In the genomic region with DNA sequence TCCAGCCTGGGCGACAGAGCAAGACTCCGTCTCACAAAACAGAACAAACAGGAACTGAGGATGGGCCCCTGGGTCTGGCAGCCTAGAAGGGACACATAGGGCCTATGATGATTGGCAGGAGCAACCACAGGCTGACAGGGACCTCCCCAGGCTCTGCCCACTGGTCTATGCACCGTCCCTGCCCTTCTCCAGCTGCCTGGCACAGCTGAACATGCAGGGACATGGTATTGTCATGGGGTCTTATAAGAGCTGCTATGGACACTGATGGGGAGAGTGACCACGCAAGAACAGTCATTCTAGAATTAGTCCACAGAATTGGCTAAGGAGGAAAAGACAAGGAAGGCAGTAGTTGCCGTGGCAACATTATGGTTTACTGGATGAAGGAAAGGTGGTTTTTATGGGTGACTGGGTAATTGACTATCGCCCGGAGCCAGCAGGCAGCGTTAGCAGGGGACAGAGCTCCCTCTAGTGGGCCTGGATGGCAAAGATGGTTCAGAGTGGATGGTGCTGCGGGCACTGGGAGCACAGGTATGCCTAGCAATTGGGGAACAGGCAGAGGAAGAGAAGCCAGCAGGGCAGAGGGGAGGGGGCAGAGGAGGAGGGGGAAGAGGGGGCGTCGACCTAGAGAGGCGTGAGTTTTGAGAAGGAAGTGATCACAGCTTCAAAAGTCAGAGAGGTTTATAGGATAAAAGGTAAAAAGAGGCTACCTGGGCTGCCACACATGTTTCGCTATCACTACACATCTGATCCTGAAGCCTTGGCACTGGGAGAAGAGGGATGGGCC, we compare ENCODE assay signal across 8 cellular contexts. TPM values are rescaled to one million over a fixed set of nuclear protein-coding genes. Genes with fewer than 3 reads are reported as not detected.
DNase-seq lines count a peak whose midpoint lies in the region; ATAC-seq and TF ChIP-seq lines count a peak whose summit lies in the region.

No MANE protein-coding gene starts in this region.

- peak overlapping the region; percentile 42 for H3K4me2 ChIP-seq in HCT116 (ENCODE audit: low read length)

- no peak overlapping the region for H3K4me3 Mint-ChIP-seq in activated naive CD4-positive, alpha-beta T cell treated with anti-CD3 and anti-CD28 coated beads, Interleukin-2, amount 10 ng/mL, durations not matched to agents 7 days and 5 days

- POLR2A ChIA-PET in HCT116 (lab: Charles Lee), result interaction anchor here (0.8 to 1.5 kb wide), 5 partner anchors 18 to 372 kb away, joined by 3 to 5 read pairs (median 3); partner anchors contain the start of genes EPHB4, POP7, SERPINE1 and UFSP1

- WGBS in heart right ventricle, 2 donors, result 20 to 21% methylated on average over 13 of the region's 13 CpGs

- no peaks in the 10 kb centered on the region for H3K9me3 ChIP-seq in HCT116 (ENCODE audit: control insufficient read depth in 1 of 2, insufficient read depth in 1 of 2, low read depth in 1 of 2, low read length in 2 of 2)
- no peaks in the 10 kb centered on the region for H3K9me3 ChIP-seq in heart right ventricle

- H3K9ac ChIP-seq in HCT116 (ENCODE audit: low read length), result no peak overlapping the region

- CTCF ChIA-PET in HCT116 (lab: Charles Lee), result interaction anchor here (0.7 to 1.7 kb wide), 25 partner anchors 8 to 493 kb away, joined by 3 to 12 read pairs (median 4); partner anchors contain the start of genes FBXO24, LRCH4, POP7 and SERPINE1
- CTCF ChIA-PET in activated naive CD4-positive, alpha-beta T cell treated with anti-CD3 and anti-CD28 coated beads, Interleukin-2, amount 10 ng/mL, durations not matched to agents 7 days and 5 days (lab: Charles Lee), result interaction anchor here (0.5 to 1.9 kb wide), 16 partner anchors 8 to 296 kb away, joined by 3 to 7 read pairs (median 4); partner anchors contain the start of gene TRIM56

- no peak overlapping the region for H3K27ac ChIP-seq in HCT116 (ENCODE audit: low read depth, low read length)
- H3K27ac ChIP-seq in heart right ventricle, result no peak overlapping the region

- TF ChIP-seq CTCF in HCT116 (IDR thresholded peaks at IDR 0.05 in 2 of 3, conservative IDR thresholded peaks at IDR 0.05 in 1 of 3; ENCODE audit: borderline replicate concordance in 1 of 3, insufficient read depth in 1 of 3, low read depth in 2 of 3, low read length in 2 of 3) (peak; percentile 88 to 96 (median 95)), heart right ventricle (IDR thresholded peaks at IDR 0.05) (peak; percentile 73 to 86 (median 83))

- H3K36me3 Mint-ChIP-seq in activated naive CD4-positive, alpha-beta T cell treated with anti-CD3 and anti-CD28 coated beads, Interleukin-2, amount 10 ng/mL, durations not matched to agents 7 days and 5 days, result no peaks in the 10 kb centered on the region

- peak; percentile 94 for TF ChIP-seq RAD21 in HCT116 (IDR thresholded peaks at IDR 0.05; ENCODE audit: low read depth)

- RAD21 ChIA-PET in HCT116 (lab: Charles Lee; ENCODE audit: low non-redundant PET in 1 of 2, low total read pairs in 2 of 2, uncharacterized antibody in 2 of 2, unreplicated experiment in 2 of 2), result interaction anchor here in 1 of 2 experiments (0.7 kb wide), 1 partner anchor 115 kb away, joined by 7 read pairs; no protein-coding TSS in a partner anchor

- no peak for TF ChIP-seq POLR2A in HCT116 (IDR thresholded peaks at IDR 0.05; ENCODE audit: borderline replicate concordance, extremely low read depth, insufficient read depth, insufficient read length)

- peaks cover 30% of the 10 kb centered on the region for H3K27me3 Mint-ChIP-seq in activated naive CD4-positive, alpha-beta T cell treated with anti-CD3 and anti-CD28 coated beads, Interleukin-2, amount 10 ng/mL, durations not matched to agents 7 days and 5 days

- no peaks in the 10 kb centered on the region for H3K79me2 ChIP-seq in HCT116 (ENCODE audit: insufficient read depth, low read length)

- H3K9me2 ChIP-seq in HCT116 (ENCODE audit: insufficient read depth), result no peaks in the 10 kb centered on the region

- no peaks in the 10 kb centered on the region for H3K9me3 Mint-ChIP-seq in activated naive CD4-positive, alpha-beta T cell treated with anti-CD3 and anti-CD28 coated beads, Interleukin-2, amount 10 ng/mL, durations not matched to agents 7 days and 5 days

- H3K27ac Mint-ChIP-seq in activated naive CD4-positive, alpha-beta T cell treated with anti-CD3 and anti-CD28 coated beads, Interleukin-2, amount 10 ng/mL, durations not matched to agents 7 days and 5 days, result no peak overlapping the region

- H3K4me3 ChIP-seq in HCT116 (replicated peaks in 1 of 2; ENCODE audit: low read depth in 1 of 2, low read length in 2 of 2) (no peak overlapping the region), heart right ventricle (no peak overlapping the region)

- peak overlapping the region; percentile 81 for H2AFZ ChIP-seq in HCT116 (ENCODE audit: low read depth, low read length, poor library complexity, severe bottlenecking)

- intact Hi-C loops in HCT116 (cut with micrococcal nuclease) (loop anchor here (1.0 to 5.0 kb wide), 5 partner anchors 110 to 370 kb away; partner anchors contain the start of genes MUC12 and POP7), heart right ventricle (cut with DNase I) (loop anchor here in 6 of 10 donors (5.0 kb wide), 3 partner anchors 60 to 185 kb away; partner anchors contain the start of gene ACHE (in 4 of the 6))

- BruUV-seq in HCT116 (replicated peaks; lab: Mats Ljungman, UMichigan), result no TSS peak

- DNase-seq in Daoy (ENCODE audit: low read depth) (peak; percentile 92), HCT116 (ENCODE audit: low read depth, low spot score) (peak; percentile 68), NCI-H1417 treated with DMSO at 0.1 percent for 48 hours (lab: John Stamatoyannopoulos, UW) (peak; percentile 52), heart right ventricle (peak; percentile 66 to 70), renal cortical epithelial cell (ENCODE audit: low read depth) (peak; percentile 92)
- DNase-seq in activated naive CD4-positive, alpha-beta T cell treated with anti-CD3 and anti-CD28 coated beads, Interleukin-2, amount 10 ng/mL, durations not matched to agents 7 days and 5 days, result peak; percentile 90

- H4K20me1 ChIP-seq in HCT116 (ENCODE audit: insufficient read depth), result no peaks in the 10 kb centered on the region

- no peaks in the 10 kb centered on the region for H3K36me3 ChIP-seq in HCT116 (ENCODE audit: control insufficient read depth in 1 of 2, insufficient read depth in 2 of 2, low read length in 2 of 2)
- no peaks in the 10 kb centered on the region for H3K36me3 ChIP-seq in heart right ventricle

- no peaks in the 10 kb centered on the region for H3K27me3 ChIP-seq in HCT116 (ENCODE audit: insufficient read depth, low read length)
- H3K27me3 ChIP-seq in heart right ventricle, result peaks cover 0 to 2% (median 0%) of the 10 kb centered on the region in 7 donors

- H3K4me1 ChIP-seq in HCT116 (ENCODE audit: control insufficient read depth in 1 of 2, insufficient read depth in 2 of 2, low read length in 2 of 2) (peaks cover 0 to 10% of the 10 kb centered on the region in 2 experiments; a peak in 2 of 4 replicates), heart right ventricle (peaks cover 0 to 5% (median 0%) of the 10 kb centered on the region in 9 donors)

- ATAC-seq in HCT116 (peak; percentile 98), SK-N-SH treated with all-trans-retinoic acid at 6 μM for 48 hours (peak; percentile 99), heart right ventricle (peak; percentile 75 to 90 (median 86)), HG03025 (IDR thresholded peaks at IDR 0.05; ENCODE audit: low FRiP score, unreplicated experiment) (no peak)

- H3K4me1 Mint-ChIP-seq in activated naive CD4-positive, alpha-beta T cell treated with anti-CD3 and anti-CD28 coated beads, Interleukin-2, amount 10 ng/mL, durations not matched to agents 7 days and 5 days, result peaks cover 5% of the 10 kb centered on the region

TF ChIP-seq in HCT116, 20 proteins besides CTCF, POLR2A, EP300 and RAD21:
- TF ChIP-seq CBX3 (IDR thresholded peaks at IDR 0.05; ENCODE audit: low read depth) (peak; percentile 66; the same call in 1 of the 2 replicates), YY1 (IDR thresholded peaks at IDR 0.05; ENCODE audit: extremely low read depth, insufficient replicate concordance, low read depth, low read length) (peak; percentile 67), EZH2phosphoT487 (IDR thresholded peaks at IDR 0.05; ENCODE audit: borderline replicate concordance) (no peak)

TF ChIP-seq in SK-N-SH treated with all-trans-retinoic acid at 6 μM for 48 hours, 23 proteins besides CTCF, POLR2A, EP300 and RAD21 (continues in another document):
- TF ChIP-seq ESRRG (CRISPR knock-in tag; IDR thresholded peaks at IDR 0.05), result no peak
- TF ChIP-seq, protein P1, sequence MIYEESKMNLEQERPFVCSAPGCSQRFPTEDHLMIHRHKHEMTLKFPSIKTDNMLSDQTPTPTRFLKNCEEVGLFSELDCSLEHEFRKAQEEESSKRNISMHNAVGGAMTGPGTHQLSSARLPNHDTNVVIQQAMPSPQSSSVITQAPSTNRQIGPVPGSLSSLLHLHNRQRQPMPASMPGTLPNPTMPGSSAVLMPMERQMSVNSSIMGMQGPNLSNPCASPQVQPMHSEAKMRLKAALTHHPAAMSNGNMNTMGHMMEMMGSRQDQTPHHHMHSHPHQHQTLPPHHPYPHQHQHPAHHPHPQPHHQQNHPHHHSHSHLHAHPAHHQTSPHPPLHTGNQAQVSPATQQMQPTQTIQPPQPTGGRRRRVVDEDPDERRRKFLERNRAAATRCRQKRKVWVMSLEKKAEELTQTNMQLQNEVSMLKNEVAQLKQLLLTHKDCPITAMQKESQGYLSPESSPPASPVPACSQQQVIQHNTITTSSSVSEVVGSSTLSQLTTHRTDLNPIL (CRISPR knock-in tag; IDR thresholded peaks at IDR 0.05; ENCODE audit: low read depth), result no peak
- no peak for TF ChIP-seq PPARA (CRISPR knock-in tag; IDR thresholded peaks at IDR 0.05; ENCODE audit: borderline replicate concordance)
- no peak for TF ChIP-seq BACH2 (CRISPR knock-in tag; IDR thresholded peaks at IDR 0.05; ENCODE audit: borderline replicate concordance)
- TF ChIP-seq ARNTL (CRISPR knock-in tag; IDR thresholded peaks at IDR 0.05; ENCODE audit: borderline replicate concordance, low read depth), result no peak
- TF ChIP-seq ZFP30 (CRISPR knock-in tag; IDR thresholded peaks at IDR 0.05), result no peak
- no peak for TF ChIP-seq ISL1 (CRISPR knock-in tag; IDR thresholded peaks at IDR 0.05)

RNA-seq across cellular contexts. Expression of gene TRIM56, which starts 7.8 kb away (rescaled TPM):
- 9.8 and 12.6 TPM in 2 replicates for total RNA-seq in Daoy (2014; rRNA removed; shearing (Covaris generic))
- 25.9 TPM for total RNA-seq in HCT116 (2021; ENCODE audit: unreplicated experiment)
- polyA plus RNA-seq in HCT116 (2012), result 11.2 and 13.1 TPM in 2 replicates
- 10 to 100 TPM; 12.8 to 28.4 (median 16.7) TPM for total RNA-seq in heart right ventricle
- 10 to 100 TPM in 1 of 2 donors, 1 to 10 TPM in 1; 5.8 to 12.9 TPM for polyA plus RNA-seq in heart right ventricle
- 18.6 and 43.8 TPM in 2 replicates for total RNA-seq in renal cortical epithelial cell

RNA-seq across cellular contexts. Expression of gene SERPINE1, which starts 49.4 kb away (rescaled TPM):
- 674 and 845 TPM in 2 replicates for total RNA-seq in Daoy (2014; rRNA removed; shearing (Covaris generic))
- total RNA-seq in HCT116 (2021; ENCODE audit: unreplicated experiment), result 12.8 TPM
- 32.8 and 45.4 TPM in 2 replicates for polyA plus RNA-seq in HCT116 (2012)
- total RNA-seq in heart right ventricle, result 10 to 100 TPM in 3 of 10 donors, 1 to 10 TPM in 7; 1.2 to 67.8 (median 4.6) TPM
- polyA plus RNA-seq in heart right ventricle, result 100 to 1,000 TPM in 1 of 2 donors, 1 to 10 TPM in 1; 2.1 to 269 TPM
- 860 and 1,733 TPM in 2 replicates for total RNA-seq in renal cortical epithelial cell

RNA-seq across cellular contexts. Expression of gene MUC17, which starts 57.6 kb away (rescaled TPM):
- total RNA-seq in Daoy (2014; rRNA removed; shearing (Covaris generic)), result not detected in 2 replicates
- total RNA-seq in HCT116 (2021; ENCODE audit: unreplicated experiment) (not detected), heart right ventricle (not detected), renal cortical epithelial cell (not detected in 2 replicates)
- 0.01 TPM in 1 of 2 replicates, not detected in the other for polyA plus RNA-seq in HCT116 (2012)
- not detected for polyA plus RNA-seq in heart right ventricle
